In genomic region chr22:19674929-19675253, GRCh38 we compare ENCODE assay signal across 26 cellular contexts. TPM values are rescaled to one million over a fixed set of nuclear protein-coding genes. Genes with fewer than 3 reads are reported as not detected.
"Had no signal": no experiment of that assay in that cellular context is flagged by ENCODE, and none has a peak within 500 bp of the region (broad histone marks: within the 10 kb centered on the region; RNA-seq: fewer than 3 reads in every experiment).

No MANE protein-coding gene starts in this region.

- H3K9me3 Mint-ChIP-seq: activated T-cell treated with anti-CD3 and anti-CD28 coated beads, Interleukin-2, amount 50 U/mL, for 4 hours; T-helper 1 cell treated with Interleukin-12 subunit alpha and Interleukin-12 subunit beta and Interleukin-4 antibody, amounts not matched to agents 30 μg/mL and 1 μg/mL, for 36 hours had no signal

- H3K27ac Mint-ChIP-seq: activated CD8-positive, alpha-beta memory T cell treated with anti-CD3 and anti-CD28 coated beads, Interleukin-2, amount 10 ng/mL, durations not matched to agents 7 days and 5 days; activated CD8-positive, alpha-beta T cell treated with anti-CD3 and anti-CD28 coated beads, Interleukin-2, amount 10 ng/mL, durations not matched to agents 7 days and 5 days; activated naive CD8-positive, alpha-beta T cell; T-helper 1 cell treated with Interleukin-12 subunit alpha and Interleukin-12 subunit beta and Interleukin-4 antibody, amounts not matched to agents 30 μg/mL and 1 μg/mL, for 36 hours; WTC11 had no signal

- FAIRE-seq: astrocyte had no signal

- H3K27me3 ChIP-seq: SJCRH30 had no signal

- H3K36me3 ChIP-seq: SJCRH30 had no signal

- H3K36me3 Mint-ChIP-seq: activated CD8-positive, alpha-beta memory T cell treated with anti-CD3 and anti-CD28 coated beads, Interleukin-2, amount 10 ng/mL, durations not matched to agents 7 days and 5 days; activated naive CD8-positive, alpha-beta T cell; WTC11 had no signal

- H3K4me3 ChIP-seq: SJCRH30 had no signal

- DNase-seq: activated CD4-positive, alpha-beta T cell treated with anti-CD3 and anti-CD28 coated beads for 48 hours; activated CD4-positive, alpha-beta T cell treated with anti-CD3 and anti-CD28 coated beads, Interleukin-2, amount 50 U/mL, for 4 hours; activated CD8-positive, alpha-beta T cell treated with anti-CD3 and anti-CD28 coated beads, Interleukin-2, amount 10 ng/mL, durations not matched to agents 7 days and 5 days; activated effector memory CD4-positive, alpha-beta T cell treated with anti-CD3 and anti-CD28 coated beads, Interleukin-2, amount 50 U/mL, for 16 hours; activated naive CD4-positive, alpha-beta T cell treated with Interleukin-2 at 50 U/mL for 16 hours; activated T-cell treated with anti-CD3 and anti-CD28 coated beads, Interleukin-2, amount 50 U/mL, for 4 hours; amygdala; cerebellar nuclear complex; NCI-H1417; NCI-H1930; NCI-H2171; NCI-H2227 treated with DMSO at 0.1 percent for 48 hours; NCI-H524 treated with DMSO at 0.1 percent for 48 hours; NCI-H774; NK-92 treated with Interleukin-12 subunit alpha and Interleukin-12 subunit beta, amount 100 ng/mL, for 24 hours; OCI-M1; Right ventricle myocardium superior; RPMI8226; SJCRH30 had no signal

- H3K27ac ChIP-seq: SJCRH30 had no signal

- H3K4me1 Mint-ChIP-seq: activated CD8-positive, alpha-beta memory T cell treated with anti-CD3 and anti-CD28 coated beads, Interleukin-2, amount 10 ng/mL, durations not matched to agents 7 days and 5 days had no signal

- H3K27me3 Mint-ChIP-seq: activated naive CD8-positive, alpha-beta T cell had no signal

- H3K4me3 Mint-ChIP-seq: activated CD8-positive, alpha-beta memory T cell treated with anti-CD3 and anti-CD28 coated beads, Interleukin-2, amount 10 ng/mL, durations not matched to agents 7 days and 5 days; activated CD8-positive, alpha-beta T cell treated with anti-CD3 and anti-CD28 coated beads, Interleukin-2, amount 10 ng/mL, durations not matched to agents 7 days and 5 days; activated naive CD8-positive, alpha-beta T cell; activated T-cell treated with anti-CD3 and anti-CD28 coated beads, Interleukin-2, amount 50 U/mL, for 4 hours; T-helper 1 cell treated with Interleukin-12 subunit alpha and Interleukin-12 subunit beta and Interleukin-4 antibody, amounts not matched to agents 30 μg/mL and 1 μg/mL, for 36 hours; WTC11 had no signal

- ATAC-seq: activated CD8-positive, alpha-beta memory T cell treated with anti-CD3 and anti-CD28 coated beads, Interleukin-2, amount 10 ng/mL, durations not matched to agents 7 days and 5 days; activated CD8-positive, alpha-beta T cell treated with anti-CD3 and anti-CD28 coated beads, Interleukin-2, amount 10 ng/mL, durations not matched to agents 7 days and 5 days; activated T-cell treated with anti-CD3 and anti-CD28 coated beads, Interleukin-2, amount 50 U/mL, for 4 hours; Panc1; SK-N-SH treated with all-trans-retinoic acid at 6 μM for 48 hours; WTC11 had no signal

RNA-seq across cellular contexts. Expression of gene GP1BB, which starts 48.4 kb away (rescaled TPM):
- total RNA-seq: activated CD8-positive, alpha-beta memory T cell treated with anti-CD3 and anti-CD28 coated beads, Interleukin-2, amount 10 ng/mL, durations not matched to agents 7 days and 5 days; activated CD8-positive, alpha-beta T cell treated with anti-CD3 and anti-CD28 coated beads, Interleukin-2, amount 10 ng/mL, durations not matched to agents 7 days and 5 days; Right ventricle myocardium superior had no signal
